36 cellular contexts compared by ENCODE assay signal in the genomic region with DNA sequence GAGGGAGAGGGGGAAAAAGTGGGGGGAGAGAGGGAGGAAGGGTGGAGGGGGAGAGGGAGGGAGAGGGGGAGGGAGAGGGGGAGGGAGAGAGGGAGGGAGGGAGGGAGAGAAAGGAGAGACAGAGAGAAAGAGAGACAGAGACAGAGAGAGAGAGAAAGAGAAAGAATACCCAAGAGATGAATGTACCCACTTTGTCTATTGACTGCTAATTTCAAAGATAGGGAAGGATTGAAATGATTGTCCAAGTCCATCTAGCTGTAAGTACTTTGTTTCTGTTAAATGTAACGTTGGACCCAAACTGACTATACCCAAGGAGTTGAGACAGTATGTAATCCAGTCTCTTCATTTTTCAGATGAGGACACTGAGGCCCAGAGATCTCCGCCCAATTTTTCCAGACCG.
"Had no signal": no experiment of that assay in that cellular context is flagged by ENCODE, and none has a peak within 500 bp of the region (broad histone marks: within the 10 kb centered on the region; RNA-seq: fewer than 3 reads in every experiment).

No MANE protein-coding gene starts in this region.

- H3K36me3 ChIP-seq: MG63 had no signal

- H3K9me3 ChIP-seq: MG63 had no signal

- H3K4me3 ChIP-seq: MG63 had no signal

- DNase-seq: Karpas-422, Kasumi-1, MG63, MM.1S, MV-4-11, NCI-H1048, NCI-H1092, NCI-H1092 treated with DMSO at 0.1 percent for 48 hours, NCI-H1105, NCI-H1105 treated with DMSO at 0.1 percent for 48 hours, NCI-H1417, NCI-H1417 treated with DMSO at 0.1 percent for 48 hours, NCI-H1436, NCI-H1436 treated with DMSO at 0.1 percent for 48 hours, NCI-H146, NCI-H1694, NCI-H1694 treated with DMSO at 0.1 percent for 48 hours, NCI-H187, NCI-H187 treated with DMSO at 0.1 percent for 48 hours, NCI-H1930, NCI-H2029, NCI-H2029 treated with DMSO at 0.1 percent for 48 hours, NCI-H2081, NCI-H2081 treated with DMSO at 0.1 percent for 48 hours, NCI-H2107, NCI-H2171, NCI-H2227 treated with DMSO at 0.1 percent for 48 hours, NCI-H226, NCI-H345, NCI-H446, NCI-H446 treated with DMSO at 0.1 percent for 48 hours, NCI-H510A, NCI-H510A treated with DMSO at 0.1 percent for 48 hours, NCI-H524, NCI-H524 treated with DMSO at 0.1 percent for 48 hours, NCI-H526 had no signal

- H3K27me3 ChIP-seq: MG63 had no signal
